ENCODE assay signal across 8 cellular contexts in genomic region chr12:69359531-69360347, GRCh38. TPM values are rescaled to one million over a fixed set of nuclear protein-coding genes. Genes with fewer than 3 reads are reported as not detected.
DNase-seq lines count a peak whose midpoint lies in the region; ATAC-seq and TF ChIP-seq lines count a peak whose summit lies in the region.

YEATS4 (plus strand) TSS chr12:69359743; CDS start chr12:69359973, 230 bp downstream.

- H3K9me3 ChIP-seq in thymus (ENCODE audit: control insufficient read depth) = no peaks in the 10 kb centered on the region

- peak within 1 kb of the TSS; percentile 98 to 99 for H3K27ac Mint-ChIP-seq in activated naive CD4-positive, alpha-beta T cell treated with anti-CD3 and anti-CD28 coated beads, Interleukin-2, amount 50 U/mL, for 72 hours
- H3K27ac Mint-ChIP-seq in glutamatergic neuron (ENCODE audit: unreplicated experiment) (peak within 1 kb of the TSS; percentile 90), osteocyte (ENCODE audit: unreplicated experiment) (peak within 1 kb of the TSS; percentile 89)

- no peaks in the 10 kb centered on the region for H3K36me3 ChIP-seq in thymus (ENCODE audit: control insufficient read depth, insufficient read depth)

- ATAC-seq in HG02571 (IDR thresholded peaks at IDR 0.05; ENCODE audit: unreplicated experiment) (peak; percentile 84), SK-N-SH treated with all-trans-retinoic acid at 6 μM for 48 hours (peak; percentile 95)
- peak; percentile 83 to 85 for ATAC-seq in activated naive CD4-positive, alpha-beta T cell treated with anti-CD3 and anti-CD28 coated beads, Interleukin-2, amount 50 U/mL, for 72 hours

- DNase-seq in GM04504 (ENCODE audit: low read depth) = peak; percentile 73
- DNase-seq in NCI-H1048 (lab: John Stamatoyannopoulos, UW) = peak; percentile 71
- DNase-seq in activated naive CD4-positive, alpha-beta T cell treated with anti-CD3 and anti-CD28 coated beads, Interleukin-2, amount 50 U/mL, for 72 hours (ENCODE audit: low spot score in 2 of 2) = peak; percentile 81 to 95
- DNase-seq in glutamatergic neuron = peak; percentile 84
- peak; percentile 95 for DNase-seq in osteocyte (ENCODE audit: extremely low spot score, unreplicated experiment)

- under 1% methylated on average over 70 of the region's 70 CpGs for WGBS in thymus

- H3K27me3 Mint-ChIP-seq in glutamatergic neuron (ENCODE audit: unreplicated experiment) (no peaks in the 10 kb centered on the region), osteocyte (ENCODE audit: unreplicated experiment) (peaks cover 3% of the 10 kb centered on the region)

- H3K9me3 Mint-ChIP-seq in activated naive CD4-positive, alpha-beta T cell treated with anti-CD3 and anti-CD28 coated beads, Interleukin-2, amount 50 U/mL, for 72 hours = no peaks in the 10 kb centered on the region
- peaks cover under 1% of the 10 kb centered on the region for H3K9me3 Mint-ChIP-seq in glutamatergic neuron (ENCODE audit: unreplicated experiment)
- H3K9me3 Mint-ChIP-seq in osteocyte (ENCODE audit: unreplicated experiment) = no peaks in the 10 kb centered on the region

- TF ChIP-seq CTCF in glutamatergic neuron (IDR thresholded peaks at IDR 0.05; ENCODE audit: partially characterized antibody, unreplicated experiment) (no peak), osteocyte (IDR thresholded peaks at IDR 0.05) (no peak)

- H3K27ac ChIP-seq in thymus (ENCODE audit: low read depth) = peak within 1 kb of the TSS; percentile 80

- H3K4me1 ChIP-seq in thymus (ENCODE audit: control insufficient read depth, insufficient read depth, low read length) = peaks cover 9% of the 10 kb centered on the region

- H3K27me3 ChIP-seq in thymus (ENCODE audit: control insufficient read depth, insufficient read depth) = no peaks in the 10 kb centered on the region

- peaks cover 6 to 18% of the 10 kb centered on the region in 2 donors for H3K36me3 Mint-ChIP-seq in activated naive CD4-positive, alpha-beta T cell treated with anti-CD3 and anti-CD28 coated beads, Interleukin-2, amount 50 U/mL, for 72 hours
- H3K36me3 Mint-ChIP-seq in glutamatergic neuron (ENCODE audit: unreplicated experiment) = no peaks in the 10 kb centered on the region
- H3K36me3 Mint-ChIP-seq in osteocyte (ENCODE audit: unreplicated experiment) = peaks cover 4% of the 10 kb centered on the region

- H3K4me3 Mint-ChIP-seq in glutamatergic neuron (ENCODE audit: unreplicated experiment) = peak within 1 kb of the TSS; percentile 95
- peak within 1 kb of the TSS; percentile 85 for H3K4me3 Mint-ChIP-seq in osteocyte (ENCODE audit: unreplicated experiment)

- H3K4me1 Mint-ChIP-seq in glutamatergic neuron (ENCODE audit: low read depth, unreplicated experiment) (peaks cover 2% of the 10 kb centered on the region), osteocyte (ENCODE audit: unreplicated experiment) (peaks cover 20% of the 10 kb centered on the region)

- H3K4me3 ChIP-seq in thymus (ENCODE audit: low read length) = peak within 1 kb of the TSS; percentile 75

TF ChIP-seq in SK-N-SH treated with all-trans-retinoic acid at 6 μM for 48 hours, 23 proteins besides CTCF, POLR2A, EP300 and RAD21:
- TF ChIP-seq GLIS3 (CRISPR knock-in tag; IDR thresholded peaks at IDR 0.05) (0 out of 2 replicates have a peak, but pooled peaks have one; percentile 23), ESRRG (CRISPR knock-in tag; IDR thresholded peaks at IDR 0.05) (no peak)
TF ChIP-seq in SK-N-SH treated with all-trans-retinoic acid at 6 μM for 48 hours: peak in this region for 1.

RNA-seq across cellular contexts. Expression of gene YEATS4, which starts in this region (rescaled TPM):
- total RNA-seq in activated naive CD4-positive, alpha-beta T cell treated with anti-CD3 and anti-CD28 coated beads, Interleukin-2, amount 50 U/mL, for 72 hours = 10 to 100 TPM; 34.2 to 57.3 TPM
- total RNA-seq in glutamatergic neuron (ENCODE audit: unreplicated experiment) (27.3 TPM), osteocyte (15.9 and 17.6 TPM in 2 replicates)
- 20.5 TPM for polyA plus RNA-seq in thymus

Comparison
In these comparisons a context has a peak if more than half of its experiments do, and no peak if none do; other contexts are left out.
1. Peak in every context shown above with its lines: DNase-seq, ATAC-seq, H3K4me3 ChIP-seq and H3K27ac ChIP-seq.